Comparison of ENCODE assay signal across 17 cellular contexts in genomic region chrX:69100478-69100877, GRCh38.
DNase-seq lines count a peak whose midpoint lies in the region; TF ChIP-seq lines count a peak whose summit lies in the region.
"Had no signal": no experiment of that assay in that cellular context is flagged by ENCODE, and none has a peak within 500 bp of the region (broad histone marks: within the 10 kb centered on the region; RNA-seq: fewer than 3 reads in every experiment).

No MANE protein-coding gene starts in this region.

- CTCF ChIA-PET in SK-N-SH (lab: Yijun Ruan, JAX), result interaction anchor here (1.0 to 1.4 kb wide), 4 partner anchors 10 to 273 kb away, joined by 3 to 6 read pairs (median 4); no protein-coding TSS in a partner anchor
- CTCF ChIA-PET in activated CD4-positive, alpha-beta T cell treated with anti-CD3 and anti-CD28 coated beads, Interleukin-2, amount 10 ng/mL, durations not matched to agents 7 days and 5 days (lab: Charles Lee), result interaction anchor here (0.7 kb wide), 1 partner anchor 46 kb away, joined by 3 read pairs; no protein-coding TSS in a partner anchor

- POLR2A ChIA-PET in SK-N-SH (lab: Yijun Ruan, JAX), result interaction anchor here (0.6 to 1.2 kb wide), 3 partner anchors 30 to 272 kb away, joined by 3 to 5 read pairs (median 4); partner anchors contain the start of genes EFNB1 and PJA1
- POLR2A ChIA-PET in activated CD4-positive, alpha-beta T cell treated with anti-CD3 and anti-CD28 coated beads, Interleukin-2, amount 10 ng/mL, durations not matched to agents 7 days and 5 days (lab: Charles Lee), result no interaction called here

- no peak overlapping the region for H4K8ac ChIP-seq in mesenchymal stem cell (ENCODE audit: low read length)
- H4K8ac ChIP-seq in trophoblast cell (ENCODE audit: low read depth, low read length), result no peak overlapping the region

- no peak overlapping the region for H3K4me3 Mint-ChIP-seq in activated CD4-positive, alpha-beta T cell treated with anti-CD3 and anti-CD28 coated beads, Interleukin-2, amount 10 ng/mL, durations not matched to agents 7 days and 5 days
- H3K4me3 Mint-ChIP-seq: B cell; CD4-positive, alpha-beta memory T cell; GM23338; H9 had no signal

- TF ChIP-seq RAD21 in SK-N-SH (IDR thresholded peaks at IDR 0.05; ENCODE audit: low read length), result no peak

- H3K9me3 ChIP-seq in BE2C, result no peaks in the 10 kb centered on the region
- H3K9me3 ChIP-seq in SK-N-SH, result no peaks in the 10 kb centered on the region
- peaks cover 19% of the 10 kb centered on the region for H3K9me3 ChIP-seq in mesenchymal stem cell (ENCODE audit: control insufficient read depth, low read length)
- no peaks in the 10 kb centered on the region for H3K9me3 ChIP-seq in trophoblast cell (ENCODE audit: insufficient read depth, low read depth, low read length)
- H3K9me3 ChIP-seq: BLaER1 treated with 17β-estradiol and CSF1 and Interleukin-3, amounts not matched to agents 10 nM and 100 nM had no signal

- H2BK5ac ChIP-seq in mesenchymal stem cell (ENCODE audit: low read depth, low read length, poor library complexity, severe bottlenecking) (no peak overlapping the region), trophoblast cell (ENCODE audit: low read depth, low read length, poor library complexity) (peak overlapping the region; percentile 50)

- no peak overlapping the region for H4K12ac ChIP-seq in trophoblast cell (ENCODE audit: low read depth, low read length)

- no peaks in the 10 kb centered on the region for H3K27me3 ChIP-seq in BE2C
- peaks cover 9% of the 10 kb centered on the region; the same call in 1 of the 2 replicates for H3K27me3 ChIP-seq in SK-N-SH (ENCODE audit: insufficient read depth)
- peaks cover 0 to 79% of the 10 kb centered on the region in 2 experiments for H3K27me3 ChIP-seq in mesenchymal stem cell (ENCODE audit: control insufficient read depth in 1 of 2, insufficient read depth in 1 of 2, low read length in 2 of 2)
- no peaks in the 10 kb centered on the region for H3K27me3 ChIP-seq in trophoblast cell (ENCODE audit: insufficient read depth, low read length)

- H3K23ac ChIP-seq in mesenchymal stem cell (ENCODE audit: low read length in 2 of 2) (no peak overlapping the region), trophoblast cell (ENCODE audit: low read length) (no peak overlapping the region)

- no peak overlapping the region for H3K4me3 ChIP-seq in BE2C (ENCODE audit: low read depth, low read length)
- no peak overlapping the region for H3K4me3 ChIP-seq in SK-N-SH (ENCODE audit: low read depth in 2 of 2, low read length in 1 of 2)
- no peak overlapping the region for H3K4me3 ChIP-seq in mesenchymal stem cell (ENCODE audit: insufficient read depth in 1 of 2, low read depth in 1 of 2, low read length in 2 of 2)
- no peak overlapping the region for H3K4me3 ChIP-seq in trophoblast cell (ENCODE audit: low read depth, low read length)
- H3K4me3 ChIP-seq: BLaER1 treated with 17β-estradiol and CSF1 and Interleukin-3, amounts not matched to agents 10 nM and 100 nM; GM23338 had no signal

- H3K9ac ChIP-seq in SK-N-SH, result no peak overlapping the region
- H3K9ac ChIP-seq in mesenchymal stem cell (ENCODE audit: low read length), result no peak overlapping the region
- H3K9ac ChIP-seq in trophoblast cell (ENCODE audit: low read length), result no peak overlapping the region
- H3K9ac ChIP-seq: BLaER1 treated with 17β-estradiol and CSF1 and Interleukin-3, amounts not matched to agents 10 nM and 100 nM had no signal

- H3K27ac Mint-ChIP-seq in activated CD4-positive, alpha-beta T cell treated with anti-CD3 and anti-CD28 coated beads, Interleukin-2, amount 10 ng/mL, durations not matched to agents 7 days and 5 days, result no peak overlapping the region
- H3K27ac Mint-ChIP-seq: B cell; CD4-positive, alpha-beta memory T cell; GM23338; H9 had no signal

- peak overlapping the region; percentile 27 for H4K91ac ChIP-seq in mesenchymal stem cell (ENCODE audit: low read length)
- peak overlapping the region; percentile 73 for H4K91ac ChIP-seq in trophoblast cell (ENCODE audit: low read depth, low read length)

- 50% methylated on average over 1 of the region's 4 CpGs for WGBS in SK-N-SH (ENCODE audit: low lambda C conversion rate)
- 76% methylated on average over 3 of the region's 4 CpGs for WGBS in mesenchymal stem cell
- no CpG with 5 or more reads among the region's 4 CpGs for WGBS in trophoblast cell (ENCODE audit: extremely low coverage, insufficient coverage, insufficient read length)

- no peak for TF ChIP-seq CTCF in BE2C (IDR thresholded peaks at IDR 0.05; ENCODE audit: low read depth, low read length)
- no peak for TF ChIP-seq CTCF in SK-N-SH (IDR thresholded peaks at IDR 0.05)

- H4K20me1 ChIP-seq in SK-N-SH (ENCODE audit: insufficient read depth), result no peaks in the 10 kb centered on the region

- H3F3A ChIP-seq in SK-N-SH (replicated peaks; ENCODE audit: insufficient read depth), result no peaks in the 10 kb centered on the region

- no peak overlapping the region for H2AK5ac ChIP-seq in mesenchymal stem cell (ENCODE audit: low read length, severe bottlenecking)
- peak overlapping the region; percentile 46 for H2AK5ac ChIP-seq in trophoblast cell (ENCODE audit: low read length)

- no peaks in the 10 kb centered on the region for H3K79me2 ChIP-seq in SK-N-SH (ENCODE audit: insufficient read depth)
- no peaks in the 10 kb centered on the region for H3K79me2 ChIP-seq in trophoblast cell (ENCODE audit: control insufficient read depth, insufficient read depth, low read length, poor library complexity)

- no peaks in the 10 kb centered on the region for H3K36me3 Mint-ChIP-seq in activated CD4-positive, alpha-beta T cell treated with anti-CD3 and anti-CD28 coated beads, Interleukin-2, amount 10 ng/mL, durations not matched to agents 7 days and 5 days (ENCODE audit: low read depth)
- H3K36me3 Mint-ChIP-seq: CD4-positive, alpha-beta memory T cell had no signal

- peak overlapping the region; percentile 23 for H2BK15ac ChIP-seq in mesenchymal stem cell (ENCODE audit: low read depth, poor library complexity, severe bottlenecking)

- H3K4me2 ChIP-seq in SK-N-SH (no peak overlapping the region), mesenchymal stem cell (ENCODE audit: low read length, poor library complexity, severe bottlenecking) (no peak overlapping the region), trophoblast cell (ENCODE audit: low read length) (no peak overlapping the region)
- H3K4me2 ChIP-seq: BLaER1 treated with 17β-estradiol and CSF1 and Interleukin-3, amounts not matched to agents 10 nM and 100 nM; GM23338 had no signal

- H3K27me3 Mint-ChIP-seq in activated CD4-positive, alpha-beta T cell treated with anti-CD3 and anti-CD28 coated beads, Interleukin-2, amount 10 ng/mL, durations not matched to agents 7 days and 5 days, result no peaks in the 10 kb centered on the region
- H3K27me3 Mint-ChIP-seq: B cell; CD4-positive, alpha-beta memory T cell had no signal

- H3K18ac ChIP-seq in mesenchymal stem cell (ENCODE audit: low read depth in 1 of 2, low read length in 2 of 2) (no peak overlapping the region), trophoblast cell (ENCODE audit: low read length) (peak overlapping the region; percentile 38)

- no peaks in the 10 kb centered on the region for H3K9me3 Mint-ChIP-seq in activated CD4-positive, alpha-beta T cell treated with anti-CD3 and anti-CD28 coated beads, Interleukin-2, amount 10 ng/mL, durations not matched to agents 7 days and 5 days
- H3K9me3 Mint-ChIP-seq: CD4-positive, alpha-beta memory T cell; GM23338 had no signal

- TF ChIP-seq EP300 in SK-N-SH (IDR thresholded peaks at IDR 0.05; ENCODE audit: borderline replicate concordance in 1 of 2, low read depth in 1 of 2, low read length in 1 of 2), result peak in 1 of 2 experiments; percentile 74; a peak in 2 of 4 replicates

- H3K4ac ChIP-seq in mesenchymal stem cell (ENCODE audit: low read depth in 1 of 2, low read length in 2 of 2), result no peak overlapping the region
- H3K4ac ChIP-seq in trophoblast cell (ENCODE audit: low read depth, low read length), result no peak overlapping the region

- no peaks in the 10 kb centered on the region for H3K9me2 ChIP-seq in SK-N-SH

- H3K79me1 ChIP-seq in mesenchymal stem cell (replicated peaks; ENCODE audit: low read length, poor library complexity, severe bottlenecking) (no peaks in the 10 kb centered on the region), trophoblast cell (ENCODE audit: low read length) (peaks cover 12% of the 10 kb centered on the region)

- no peak overlapping the region for H2BK120ac ChIP-seq in mesenchymal stem cell (ENCODE audit: low read depth, low read length)
- H2BK120ac ChIP-seq in trophoblast cell (ENCODE audit: insufficient read depth, low read length, poor library complexity), result no peak overlapping the region

- H3K14ac ChIP-seq in mesenchymal stem cell (ENCODE audit: low read length in 2 of 2) (no peak overlapping the region), trophoblast cell (ENCODE audit: low read length) (peak overlapping the region; percentile 56)

- H3K27ac ChIP-seq in SK-N-SH (ENCODE audit: low read depth in 2 of 2, low read length in 1 of 2) (peak overlapping the region in 1 of 2 experiments; percentile 60; a peak in 2 of 4 replicates), mesenchymal stem cell (ENCODE audit: low read length, poor library complexity, severe bottlenecking) (no peak overlapping the region), trophoblast cell (ENCODE audit: low read depth, low read length) (peak overlapping the region; percentile 45)
- H3K27ac ChIP-seq: 22Rv1; BLaER1 treated with 17β-estradiol and CSF1 and Interleukin-3, amounts not matched to agents 10 nM and 100 nM had no signal

- H2BK12ac ChIP-seq in mesenchymal stem cell (ENCODE audit: low read length in 2 of 2), result no peak overlapping the region
- no peak overlapping the region for H2BK12ac ChIP-seq in trophoblast cell (ENCODE audit: low read length)

- peak; percentile 38 for DNase-seq in BE2C
- DNase-seq in SK-N-SH, result peak; percentile 74
- DNase-seq in mesenchymal stem cell, result no peak
- no peak for DNase-seq in trophoblast cell
- DNase-seq in OCI-M1 (lab: John Stamatoyannopoulos, UW), result no peak
- no peak for DNase-seq in NCI-H2196 treated with DMSO at 0.1 percent for 48 hours (lab: John Stamatoyannopoulos, UW; ENCODE audit: unreplicated experiment)
- DNase-seq in activated CD4-positive, alpha-beta T cell treated with anti-CD3 and anti-CD28 coated beads, Interleukin-2, amount 10 ng/mL, durations not matched to agents 7 days and 5 days, result no peak
- DNase-seq: Calu3; CD4-positive, alpha-beta memory T cell; COR-L47; DMS53; DMS79 treated with DMSO at 0.1 percent for 48 hours; H9 had no signal

- peaks cover 12% of the 10 kb centered on the region; the same call in 1 of the 2 replicates for H3K4me1 ChIP-seq in BE2C
- H3K4me1 ChIP-seq in SK-N-SH (ENCODE audit: control insufficient read depth in 1 of 2, insufficient read depth in 2 of 2, low read depth in 1 of 2, low read length in 1 of 2), result peaks cover 0 to 31% of the 10 kb centered on the region in 2 experiments; a peak in 1 of 4 replicates
- peaks cover 7% of the 10 kb centered on the region for H3K4me1 ChIP-seq in mesenchymal stem cell (ENCODE audit: control insufficient read depth, insufficient read depth, low read depth, low read length)
- peaks cover 50 to 55% of the 10 kb centered on the region in 2 experiments for H3K4me1 ChIP-seq in trophoblast cell (ENCODE audit: control insufficient read depth in 1 of 2, insufficient read depth in 2 of 2, low read length in 2 of 2)

- no peaks in the 10 kb centered on the region for H3K4me1 Mint-ChIP-seq in activated CD4-positive, alpha-beta T cell treated with anti-CD3 and anti-CD28 coated beads, Interleukin-2, amount 10 ng/mL, durations not matched to agents 7 days and 5 days
- H3K4me1 Mint-ChIP-seq: B cell; CD4-positive, alpha-beta memory T cell had no signal

- H3K36me3 ChIP-seq in BE2C (no peaks in the 10 kb centered on the region), SK-N-SH (replicated peaks in 1 of 2; ENCODE audit: control insufficient read depth in 1 of 2, insufficient read depth in 2 of 2, low read length in 1 of 2) (no peaks in the 10 kb centered on the region), mesenchymal stem cell (ENCODE audit: control insufficient read depth in 1 of 2, insufficient read depth in 2 of 2, low read depth in 1 of 2, low read length in 2 of 2) (no peaks in the 10 kb centered on the region), trophoblast cell (ENCODE audit: control insufficient read depth in 1 of 2, insufficient read depth in 2 of 2, low read length in 2 of 2) (no peaks in the 10 kb centered on the region)
- H3K36me3 ChIP-seq: BLaER1 treated with 17β-estradiol and CSF1 and Interleukin-3, amounts not matched to agents 10 nM and 100 nM had no signal

- H2AFZ ChIP-seq in SK-N-SH (ENCODE audit: low read depth) (no peak overlapping the region), mesenchymal stem cell (ENCODE audit: low read depth, low read length) (no peak overlapping the region), trophoblast cell (ENCODE audit: insufficient read depth, low read length, poor library complexity) (no peak overlapping the region)
- H2AFZ ChIP-seq: GM23338 had no signal

Comparison
In these comparisons a context has a peak if more than half of its experiments do, and no peak if none do; other contexts are left out.
1. DNase-seq: peak in BE2C (single experiment) and SK-N-SH (single experiment); none in mesenchymal stem cell (single experiment), trophoblast cell (0 of 2), OCI-M1 (single experiment), NCI-H2196 treated with DMSO at 0.1 percent for 48 hours (single experiment) and activated CD4-positive, alpha-beta T cell treated with anti-CD3 and anti-CD28 coated beads, Interleukin-2, amount 10 ng/mL, durations not matched to agents 7 days and 5 days (single experiment).